Comparison of ENCODE assay signal across 19 cellular contexts in genomic region chr13:49108204-49108603, GRCh38.
"Had no signal": no experiment of that assay in that cellular context is flagged by ENCODE, and none has a peak within 500 bp of the region (broad histone marks: within the 10 kb centered on the region; RNA-seq: fewer than 3 reads in every experiment).

No MANE protein-coding gene starts in this region.

- DNase-seq: activated B cell treated with CpG ODN at 0.5 μM for 24 hours; activated CD4-positive, alpha-beta memory T cell treated with anti-CD3 and anti-CD28 coated beads for 36 hours; activated CD4-positive, alpha-beta T cell treated with anti-CD3 and anti-CD28 coated beads for 36 hours; activated effector memory CD4-positive, alpha-beta T cell treated with anti-CD3 and anti-CD28 coated beads, Interleukin-2, amount 50 U/mL, for 16 hours; activated naive CD4-positive, alpha-beta T cell treated with anti-CD3 and anti-CD28 coated beads, Interleukin-2, amount 10 ng/mL, durations not matched to agents 7 days and 5 days; colonic mucosa; esophagus squamous epithelium; gastrocnemius medialis; nephron progenitor cell; nucleus accumbens; posterior cingulate gyrus; right lobe of liver; small intestine; stimulated activated CD4-positive, alpha-beta T cell treated with anti-CD3 and anti-CD28 coated beads, Interleukin-2, amount 100 ng/mL, for 24 hours; stomach; transverse colon; uterus had no signal

- H3K4me1 ChIP-seq: colonic mucosa, uterus had no signal

- ATAC-seq: activated CD4-positive, alpha-beta T cell treated with anti-CD3 and anti-CD28 coated beads for 36 hours; gastrocnemius medialis; stimulated activated memory B cell treated with anti-CD40 and anti-IgM and Interleukin-4, amounts not matched to agents 10 μg/mL and 1 μg/mL and 100 μg/mL, for 72 hours had no signal

- H3K27me3 ChIP-seq: colonic mucosa, esophagus squamous epithelium, gastrocnemius medialis, right lobe of liver, stomach, suprapubic skin, transverse colon, uterus had no signal

- H3K27ac ChIP-seq: colonic mucosa, esophagus squamous epithelium, gastrocnemius medialis, right lobe of liver, stomach, suprapubic skin, transverse colon, uterus had no signal

- H3K4me3 ChIP-seq: colonic mucosa, esophagus squamous epithelium, gastrocnemius medialis, right lobe of liver, stomach, suprapubic skin, transverse colon, uterus had no signal

- H3K9me3 ChIP-seq: colonic mucosa, esophagus squamous epithelium, gastrocnemius medialis, right lobe of liver, stomach, suprapubic skin, transverse colon, uterus had no signal

- H3K36me3 ChIP-seq: colonic mucosa, esophagus squamous epithelium, gastrocnemius medialis, right lobe of liver, suprapubic skin, transverse colon, uterus had no signal
